Comparison of ENCODE assay signal across 21 cellular contexts in the genomic region with DNA sequence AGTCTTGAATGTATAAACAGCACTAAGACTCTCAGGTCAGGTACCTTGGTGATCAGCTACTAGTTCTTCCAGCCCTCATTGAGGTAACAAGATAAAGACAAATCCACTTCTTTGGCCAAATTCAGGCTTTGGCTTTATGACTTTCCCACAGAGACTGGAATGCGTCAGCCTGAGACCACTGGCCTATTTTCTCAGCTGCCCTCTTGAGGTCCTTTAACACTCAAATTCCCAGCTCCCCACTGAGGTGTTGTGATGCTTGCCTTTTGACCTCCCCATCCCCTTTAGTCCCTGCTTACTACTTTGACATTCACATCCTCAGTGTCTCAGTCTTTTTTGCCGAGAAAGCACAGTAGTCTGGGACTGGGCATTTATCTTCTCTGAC. TPM values are rescaled to one million over a fixed set of nuclear protein-coding genes. Genes with fewer than 3 reads are reported as not detected.
DNase-seq lines count a peak whose midpoint lies in the region; TF ChIP-seq lines count a peak whose summit lies in the region.
"Had no signal": no experiment of that assay in that cellular context is flagged by ENCODE, and none has a peak within 500 bp of the region (broad histone marks: within the 10 kb centered on the region; RNA-seq: fewer than 3 reads in every experiment).

No MANE protein-coding gene starts in this region.

- H3K27ac Mint-ChIP-seq in Caco-2 (ENCODE audit: unreplicated experiment) (peak overlapping the region; percentile 1), neural progenitor cell (no peak overlapping the region)
- H3K27ac Mint-ChIP-seq: activated naive CD4-positive, alpha-beta T cell treated with anti-CD3 and anti-CD28 coated beads, Interleukin-2, amount 10 ng/mL, durations not matched to agents 7 days and 5 days had no signal

- POLR2A ChIA-PET in Caco-2 (lab: Charles Lee) = interaction anchor here (1.1 to 3.3 kb wide), 5 partner anchors 10 to 282 kb away, joined by 3 to 42 read pairs (median 10); a partner anchor contains a TSS

- H3K9ac ChIP-seq in neural progenitor cell = no peak overlapping the region

- peaks cover 22% of the 10 kb centered on the region for H3K4me1 ChIP-seq in Caco-2
- H3K4me1 ChIP-seq in neural progenitor cell = peaks cover 4% of the 10 kb centered on the region
- H3K4me1 ChIP-seq in esophagus squamous epithelium = peaks cover 5 to 26% (median 13%) of the 10 kb centered on the region in 3 donors

- no peak overlapping the region for H2AFZ ChIP-seq in neural progenitor cell (replicated peaks)

- H3K4me2 ChIP-seq in neural progenitor cell = no peak overlapping the region

- no TSS peak for BruUV-seq in Caco-2 (replicated peaks; lab: Mats Ljungman, UMichigan)

- no peaks in the 10 kb centered on the region for H3K9me3 Mint-ChIP-seq in Caco-2 (ENCODE audit: unreplicated experiment)
- H3K9me3 Mint-ChIP-seq in neural progenitor cell = no peaks in the 10 kb centered on the region
- H3K9me3 Mint-ChIP-seq: activated naive CD4-positive, alpha-beta T cell treated with anti-CD3 and anti-CD28 coated beads, Interleukin-2, amount 10 ng/mL, durations not matched to agents 7 days and 5 days; CD8-positive, alpha-beta memory T cell; naive thymus-derived CD8-positive, alpha-beta T cell had no signal

- peaks cover 29% of the 10 kb centered on the region for H3K36me3 ChIP-seq in Caco-2 (ENCODE audit: control insufficient read depth, insufficient read depth, low read length)
- no peaks in the 10 kb centered on the region for H3K36me3 ChIP-seq in neural progenitor cell
- H3K36me3 ChIP-seq in esophagus squamous epithelium = peaks cover 40 to 100% (median 81%) of the 10 kb centered on the region in 3 donors

- H3K79me2 ChIP-seq in neural progenitor cell (ENCODE audit: low read depth) = no peaks in the 10 kb centered on the region

- H3K27ac ChIP-seq in coronary artery (peak overlapping the region; percentile 45 to 77), neural progenitor cell (no peak overlapping the region), esophagus squamous epithelium (peak overlapping the region in 1 of 4 donors; percentile 70)
- H3K27ac ChIP-seq: foreskin keratinocyte had no signal

- H3K4me3 ChIP-seq in Caco-2 (ENCODE audit: low read depth, low read length) (no peak overlapping the region), coronary artery (no peak overlapping the region), neural progenitor cell (no peak overlapping the region), esophagus squamous epithelium (no peak overlapping the region)
- H3K4me3 ChIP-seq: skin epidermis had no signal

- no peak for DNase-seq in Caco-2
- DNase-seq in M059J (ENCODE audit: low read depth) = peak; percentile 38
- no peak for DNase-seq in coronary artery (ENCODE audit: low spot score)
- peak; percentile 26 for DNase-seq in neural progenitor cell (ENCODE audit: low spot score)
- no peak for DNase-seq in nucleus accumbens (lab: John Stamatoyannopoulos, UW)
- DNase-seq in NCI-H2196 treated with DMSO at 0.1 percent for 48 hours (lab: John Stamatoyannopoulos, UW; ENCODE audit: unreplicated experiment) = no peak
- DNase-seq in ureter (ENCODE audit: low spot score) = no peak
- DNase-seq in esophagus squamous epithelium (lab: John Stamatoyannopoulos, UW) = no peak
- DNase-seq: activated CD4-positive, alpha-beta T cell treated with anti-CD3 and anti-CD28 coated beads, Interleukin-2, amount 50 U/mL, for 48 hours; activated naive CD4-positive, alpha-beta T cell treated with anti-CD3 and anti-CD28 coated beads, Interleukin-2, amount 10 ng/mL, durations not matched to agents 7 days and 5 days; CD8-positive, alpha-beta memory T cell; foreskin keratinocyte; naive thymus-derived CD8-positive, alpha-beta T cell; NCI-H1048; NCI-H345; substantia nigra had no signal

- CTCF ChIA-PET in Caco-2 (lab: Charles Lee) = interaction anchor here (0.9 to 2.4 kb wide), 6 partner anchors 10 to 113 kb away, joined by 3 to 13 read pairs (median 5); a partner anchor contains a TSS

- no peaks in the 10 kb centered on the region for H3K27me3 Mint-ChIP-seq in Caco-2 (ENCODE audit: insufficient read depth, unreplicated experiment)
- no peaks in the 10 kb centered on the region for H3K27me3 Mint-ChIP-seq in neural progenitor cell (ENCODE audit: insufficient read depth, low read depth)
- H3K27me3 Mint-ChIP-seq: activated naive CD4-positive, alpha-beta T cell treated with anti-CD3 and anti-CD28 coated beads, Interleukin-2, amount 10 ng/mL, durations not matched to agents 7 days and 5 days; CD8-positive, alpha-beta memory T cell; naive thymus-derived CD8-positive, alpha-beta T cell had no signal

- H3K4me1 Mint-ChIP-seq in Caco-2 (ENCODE audit: low read depth, unreplicated experiment) (peaks cover 8% of the 10 kb centered on the region), neural progenitor cell (peaks cover 10% of the 10 kb centered on the region)
- H3K4me1 Mint-ChIP-seq: CD8-positive, alpha-beta memory T cell had no signal

- peaks cover 17% of the 10 kb centered on the region for H3F3A ChIP-seq in neural progenitor cell (ENCODE audit: low read depth)

- TF ChIP-seq POLR2A in esophagus squamous epithelium (IDR thresholded peaks at IDR 0.05) = no peak

- H3K4me3 Mint-ChIP-seq in Caco-2 (ENCODE audit: unreplicated experiment) (no peak overlapping the region), neural progenitor cell (no peak overlapping the region)
- H3K4me3 Mint-ChIP-seq: activated naive CD4-positive, alpha-beta T cell treated with anti-CD3 and anti-CD28 coated beads, Interleukin-2, amount 10 ng/mL, durations not matched to agents 7 days and 5 days; CD8-positive, alpha-beta memory T cell; naive thymus-derived CD8-positive, alpha-beta T cell had no signal

- intact Hi-C loops in Caco-2 (cut with micrococcal nuclease; ENCODE audit: unreplicated experiment) = no loop called here
- intact Hi-C loops in esophagus squamous epithelium (cut with DNase I) = no loop called here

- H3K27me3 ChIP-seq in Caco-2 (replicated peaks; ENCODE audit: control insufficient read depth, insufficient read depth, low read length) (no peaks in the 10 kb centered on the region), neural progenitor cell (no peaks in the 10 kb centered on the region), esophagus squamous epithelium (no peaks in the 10 kb centered on the region)
- H3K27me3 ChIP-seq: foreskin keratinocyte had no signal

- peaks cover 19% of the 10 kb centered on the region for H4K20me1 ChIP-seq in neural progenitor cell (ENCODE audit: low read depth)

- 90 to 94% methylated on average over 2 of the region's 2 CpGs for WGBS in esophagus squamous epithelium, 2 donors

- H3K36me3 Mint-ChIP-seq in Caco-2 (ENCODE audit: insufficient read depth, unreplicated experiment) = peaks cover 91% of the 10 kb centered on the region
- peaks cover 14% of the 10 kb centered on the region for H3K36me3 Mint-ChIP-seq in neural progenitor cell

- H3K9me3 ChIP-seq in Caco-2 = no peaks in the 10 kb centered on the region
- no peaks in the 10 kb centered on the region for H3K9me3 ChIP-seq in neural progenitor cell (ENCODE audit: low read depth)
- no peaks in the 10 kb centered on the region for H3K9me3 ChIP-seq in esophagus squamous epithelium

- no peak for TF ChIP-seq CTCF in Caco-2 (IDR thresholded peaks at IDR 0.05; ENCODE audit: insufficient read depth in 1 of 2, low read depth in 1 of 2, low read length in 1 of 2, severe bottlenecking in 1 of 2, unreplicated experiment in 1 of 2)
- TF ChIP-seq CTCF in coronary artery (IDR thresholded peaks at IDR 0.05) = no peak
- no peak for TF ChIP-seq CTCF in neural progenitor cell (IDR thresholded peaks at IDR 0.05)
- TF ChIP-seq CTCF in esophagus squamous epithelium (IDR thresholded peaks at IDR 0.05) = no peak

RNA-seq across cellular contexts. Expression of a gene that starts 10.6 kb away (rescaled TPM):
- 105 and 119 TPM in 2 replicates for total RNA-seq in Caco-2 (2022)
- 30.7 and 39.0 TPM in 2 replicates for total RNA-seq in M059J (2014; rRNA removed; shearing (Covaris generic))
- total RNA-seq in neural progenitor cell (ENCODE audit: low replicate concordance) = 13.7 and 18.6 TPM in 2 replicates
- total RNA-seq in ureter = 55.1 TPM
- total RNA-seq in esophagus squamous epithelium = 10 to 100 TPM; 24.6 to 38.5 (median 30.4) TPM

RNA-seq across cellular contexts. Expression of a gene that starts 10.9 kb away (rescaled TPM):
- total RNA-seq in Caco-2 (2022) (86.3 and 89.9 TPM in 2 replicates), neural progenitor cell (ENCODE audit: low replicate concordance) (25.7 and 68.2 TPM in 2 replicates), ureter (48.8 TPM), esophagus squamous epithelium (10 to 100 TPM in 3 of 4 donors, 1 to 10 TPM in 1; 8.5 to 31.5 (median 17.1) TPM)
- 34.7 and 65.9 TPM in 2 replicates for total RNA-seq in M059J (2014; rRNA removed; shearing (Covaris generic))

RNA-seq across cellular contexts. Expression of a gene that starts 11.1 kb away (rescaled TPM):
- 257 and 265 TPM in 2 replicates for total RNA-seq in Caco-2 (2022)
- total RNA-seq in M059J (2014; rRNA removed; shearing (Covaris generic)) = 119 and 121 TPM in 2 replicates
- total RNA-seq in neural progenitor cell (ENCODE audit: low replicate concordance) = 44.6 and 65.0 TPM in 2 replicates
- 74.6 TPM for total RNA-seq in ureter
- 100 to 1,000 TPM in 1 of 4 donors, 10 to 100 TPM in 3; 66.8 to 102 (median 90.9) TPM for total RNA-seq in esophagus squamous epithelium

RNA-seq across cellular contexts. Expression of a gene that starts 18.8 kb away (rescaled TPM):
- total RNA-seq in Caco-2 (2022) = not detected in 2 replicates
- not detected in 2 replicates for total RNA-seq in M059J (2014; rRNA removed; shearing (Covaris generic))
- not detected in 2 replicates for total RNA-seq in neural progenitor cell (ENCODE audit: low replicate concordance)
- not detected for total RNA-seq in ureter
- total RNA-seq in esophagus squamous epithelium = not detected
- total RNA-seq: CD8-positive, alpha-beta memory T cell; dermis microvascular lymphatic vessel endothelial cell; foreskin keratinocyte; HT1080; naive thymus-derived CD8-positive, alpha-beta T cell; RPMI7951; T-helper 2 cell treated with Interferon-gamma antibody and Interleukin-4, amounts not matched to agents 100 ng/mL and 5 ng/mL, for 36 hours had no signal

RNA-seq across cellular contexts. Expression of a gene that starts 23.9 kb away (rescaled TPM):
- total RNA-seq in Caco-2 (2022) (273 and 298 TPM in 2 replicates), neural progenitor cell (ENCODE audit: low replicate concordance) (0.25 and 1.2 TPM in 2 replicates), ureter (1.0 TPM), esophagus squamous epithelium (under 1 TPM in 1 of 4 donors, not detected in 3; 0.19 TPM)
- not detected in 2 replicates for total RNA-seq in M059J (2014; rRNA removed; shearing (Covaris generic))
- total RNA-seq: foreskin keratinocyte, HT1080 had no signal

Comparison
In these comparisons a context has a peak if more than half of its experiments do, and no peak if none do; other contexts are left out.
1. DNase-seq: peak in M059J (single experiment) and neural progenitor cell (single experiment); none in Caco-2 (0 of 2), coronary artery (single experiment), nucleus accumbens (0 of 56), NCI-H2196 treated with DMSO at 0.1 percent for 48 hours (single experiment), ureter (single experiment) and esophagus squamous epithelium (single experiment).